ENCODE assay signal across 20 cellular contexts in the genomic region with DNA sequence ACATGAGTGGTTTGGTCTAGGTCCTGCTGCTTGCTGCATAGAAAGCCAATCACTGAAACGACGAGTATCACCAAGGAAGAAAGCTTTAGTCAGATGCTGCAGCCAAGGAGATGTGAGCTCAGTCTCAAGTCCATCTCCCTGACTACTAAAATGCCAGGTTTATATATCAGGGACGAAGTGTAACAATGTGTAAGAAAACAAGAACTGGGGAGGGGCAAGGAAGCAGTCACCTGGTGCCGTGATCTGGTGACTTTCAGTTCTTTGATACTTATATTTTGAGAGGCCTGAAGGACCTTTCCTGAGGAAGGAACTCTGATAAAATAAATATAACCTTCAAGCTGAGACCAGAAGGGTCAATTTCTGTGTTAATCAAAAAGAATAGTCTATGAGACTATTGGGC. TPM values are rescaled to one million over a fixed set of nuclear protein-coding genes. Genes with fewer than 3 reads are reported as not detected.
DNase-seq lines count a peak whose midpoint lies in the region; ATAC-seq and TF ChIP-seq lines count a peak whose summit lies in the region.
"Had no signal": no experiment of that assay in that cellular context is flagged by ENCODE, and none has a peak within 500 bp of the region (broad histone marks: within the 10 kb centered on the region; RNA-seq: fewer than 3 reads in every experiment).

No MANE protein-coding gene starts in this region.

- no peak for ATAC-seq in GM23338
- ATAC-seq in activated T-helper 17 cell treated with anti-CD3 and anti-CD28 coated beads, Interleukin-2, amount 50 U/mL, for 72 hours (replicated peaks) = peak; percentile 35
- ATAC-seq in naive thymus-derived CD8-positive, alpha-beta T cell = peak; percentile 18 to 37
- no peak for ATAC-seq in GM18858 (IDR thresholded peaks at IDR 0.05; ENCODE audit: unreplicated experiment)
- no peak for ATAC-seq in SK-N-SH treated with all-trans-retinoic acid at 6 μM for 48 hours
- ATAC-seq: left cardiac atrium had no signal

- H3K36me3 ChIP-seq in GM23338 (ENCODE audit: insufficient read depth) = no peaks in the 10 kb centered on the region
- H3K36me3 ChIP-seq: neural progenitor cell had no signal

- no peak for TF ChIP-seq CTCF in GM23338 (conservative IDR thresholded peaks at IDR 0.05; ENCODE audit: low read depth in 2 of 2)

- no peak overlapping the region for H3K4me3 Mint-ChIP-seq in activated CD4-positive, alpha-beta T cell treated with anti-CD3 and anti-CD28 coated beads, Interleukin-2, amount 10 ng/mL, durations not matched to agents 7 days and 5 days
- no peak overlapping the region for H3K4me3 Mint-ChIP-seq in GM23338
- H3K4me3 Mint-ChIP-seq in activated T-helper 17 cell treated with anti-CD3 and anti-CD28 coated beads, Interleukin-2, amount 50 U/mL, for 72 hours = peak overlapping the region; percentile 37
- H3K4me3 Mint-ChIP-seq in naive thymus-derived CD8-positive, alpha-beta T cell = peak overlapping the region in 7 of 10 donors; percentile 1 to 75 (median 50)
- H3K4me3 Mint-ChIP-seq: neural progenitor cell had no signal

- H3K4me2 ChIP-seq in GM23338 = no peak overlapping the region
- H3K4me2 ChIP-seq: neural progenitor cell had no signal

- H3K4me1 Mint-ChIP-seq in activated CD4-positive, alpha-beta T cell treated with anti-CD3 and anti-CD28 coated beads, Interleukin-2, amount 10 ng/mL, durations not matched to agents 7 days and 5 days = peaks cover 11% of the 10 kb centered on the region
- peaks cover 2% of the 10 kb centered on the region; the same call in 2 of the 3 replicates for H3K4me1 Mint-ChIP-seq in GM23338
- H3K4me1 Mint-ChIP-seq in activated T-helper 17 cell treated with anti-CD3 and anti-CD28 coated beads, Interleukin-2, amount 50 U/mL, for 72 hours = peaks cover 5% of the 10 kb centered on the region
- H3K4me1 Mint-ChIP-seq in naive thymus-derived CD8-positive, alpha-beta T cell = peaks cover 8 to 21% (median 16%) of the 10 kb centered on the region in 4 donors
- H3K4me1 Mint-ChIP-seq: neural progenitor cell had no signal

- no peaks in the 10 kb centered on the region for H4K20me1 ChIP-seq in GM23338 (replicated peaks; ENCODE audit: insufficient read depth)

- H3K27ac ChIP-seq in GM23338 (ENCODE audit: low read depth) = no peak overlapping the region
- H3K27ac ChIP-seq: neural progenitor cell had no signal

- CTCF ChIA-PET in activated CD4-positive, alpha-beta T cell treated with anti-CD3 and anti-CD28 coated beads, Interleukin-2, amount 10 ng/mL, durations not matched to agents 7 days and 5 days (lab: Charles Lee) = interaction anchor here (0.6 kb wide), 2 partner anchors 17 to 141 kb away, joined by 3 read pairs; no protein-coding TSS in a partner anchor

- H2AFZ ChIP-seq in GM23338 = peak overlapping the region; percentile 96
- H2AFZ ChIP-seq: neural progenitor cell had no signal

- no peak for DNase-seq in activated CD4-positive, alpha-beta T cell treated with anti-CD3 and anti-CD28 coated beads, Interleukin-2, amount 10 ng/mL, durations not matched to agents 7 days and 5 days
- DNase-seq in activated CD4-positive, alpha-beta T cell treated with anti-CD3 and anti-CD28 coated beads, Interleukin-2, amount 50 U/mL, for 4 hours = no peak
- DNase-seq in GM23338 (ENCODE audit: low spot score) (no peak), NCI-H1694 treated with DMSO at 0.1 percent for 48 hours (lab: John Stamatoyannopoulos, UW) (no peak)
- DNase-seq in naive thymus-derived CD8-positive, alpha-beta T cell = no peak
- DNase-seq: activated CD8-positive, alpha-beta memory T cell treated with anti-CD3 and anti-CD28 coated beads for 24 hours; aorta; C1 segment of cervical spinal cord; DMS79; left cardiac atrium; midbrain; MV-4-11; NCI-H1930; NCI-H510A; retina; substantia nigra had no signal

- no peaks in the 10 kb centered on the region for H3K27me3 ChIP-seq in GM23338 (ENCODE audit: insufficient read depth)
- H3K27me3 ChIP-seq: neural progenitor cell had no signal

- H3K36me3 Mint-ChIP-seq in activated CD4-positive, alpha-beta T cell treated with anti-CD3 and anti-CD28 coated beads, Interleukin-2, amount 10 ng/mL, durations not matched to agents 7 days and 5 days (ENCODE audit: low read depth) = peaks cover 4% of the 10 kb centered on the region
- no peaks in the 10 kb centered on the region for H3K36me3 Mint-ChIP-seq in GM23338 (ENCODE audit: low read depth)
- H3K36me3 Mint-ChIP-seq in activated T-helper 17 cell treated with anti-CD3 and anti-CD28 coated beads, Interleukin-2, amount 50 U/mL, for 72 hours (ENCODE audit: low read depth) = no peaks in the 10 kb centered on the region
- no peaks in the 10 kb centered on the region for H3K36me3 Mint-ChIP-seq in naive thymus-derived CD8-positive, alpha-beta T cell
- H3K36me3 Mint-ChIP-seq: neural progenitor cell had no signal

- H3K4me3 ChIP-seq in GM23338 = no peak overlapping the region
- H3K4me3 ChIP-seq: neural progenitor cell had no signal

- peaks cover 5% of the 10 kb centered on the region; the same call in 1 of the 2 replicates for H3K4me1 ChIP-seq in GM23338 (ENCODE audit: insufficient read depth)
- H3K4me1 ChIP-seq: neural progenitor cell had no signal

- peaks cover 4% of the 10 kb centered on the region; the same call in 1 of the 2 replicates for H3K9me2 ChIP-seq in GM23338 (ENCODE audit: insufficient read depth)

- peak overlapping the region; percentile 77 for H3K27ac Mint-ChIP-seq in activated CD4-positive, alpha-beta T cell treated with anti-CD3 and anti-CD28 coated beads, Interleukin-2, amount 10 ng/mL, durations not matched to agents 7 days and 5 days
- no peak overlapping the region for H3K27ac Mint-ChIP-seq in GM23338
- peak overlapping the region; percentile 18 for H3K27ac Mint-ChIP-seq in activated T-helper 17 cell treated with anti-CD3 and anti-CD28 coated beads, Interleukin-2, amount 50 U/mL, for 72 hours
- peak overlapping the region in 9 of 10 donors; percentile 42 to 96 (median 91) for H3K27ac Mint-ChIP-seq in naive thymus-derived CD8-positive, alpha-beta T cell
- H3K27ac Mint-ChIP-seq: neural progenitor cell had no signal

- H3K9me3 Mint-ChIP-seq in activated CD4-positive, alpha-beta T cell treated with anti-CD3 and anti-CD28 coated beads, Interleukin-2, amount 10 ng/mL, durations not matched to agents 7 days and 5 days = no peaks in the 10 kb centered on the region
- H3K9me3 Mint-ChIP-seq in GM23338 = no peaks in the 10 kb centered on the region
- H3K9me3 Mint-ChIP-seq in activated T-helper 17 cell treated with anti-CD3 and anti-CD28 coated beads, Interleukin-2, amount 50 U/mL, for 72 hours = peaks cover 4% of the 10 kb centered on the region
- H3K9me3 Mint-ChIP-seq in naive thymus-derived CD8-positive, alpha-beta T cell = no peaks in the 10 kb centered on the region
- H3K9me3 Mint-ChIP-seq: neural progenitor cell had no signal

- no peaks in the 10 kb centered on the region for H3K27me3 Mint-ChIP-seq in activated CD4-positive, alpha-beta T cell treated with anti-CD3 and anti-CD28 coated beads, Interleukin-2, amount 10 ng/mL, durations not matched to agents 7 days and 5 days
- H3K27me3 Mint-ChIP-seq in GM23338 (ENCODE audit: insufficient read depth, low read depth, poor library complexity) = peaks cover 4% of the 10 kb centered on the region
- peaks cover 3% of the 10 kb centered on the region for H3K27me3 Mint-ChIP-seq in activated T-helper 17 cell treated with anti-CD3 and anti-CD28 coated beads, Interleukin-2, amount 50 U/mL, for 72 hours
- H3K27me3 Mint-ChIP-seq in naive thymus-derived CD8-positive, alpha-beta T cell = peaks cover 0 to 8% (median 0%) of the 10 kb centered on the region in 5 donors

- POLR2A ChIA-PET in activated CD4-positive, alpha-beta T cell treated with anti-CD3 and anti-CD28 coated beads, Interleukin-2, amount 10 ng/mL, durations not matched to agents 7 days and 5 days (lab: Charles Lee) = no interaction called here
- POLR2A ChIA-PET in naive thymus-derived CD8-positive, alpha-beta T cell (lab: Charles Lee) = interaction anchor here (1.0 to 2.8 kb wide), 4 partner anchors 19 to 49 kb away, joined by 3 to 8 read pairs (median 4); partner anchors contain the start of genes GPAT3, HELQ and MRPS18C

- no peaks in the 10 kb centered on the region for H3K79me2 ChIP-seq in GM23338 (replicated peaks; ENCODE audit: insufficient read depth)

- H3F3A ChIP-seq in GM23338 (replicated peaks; ENCODE audit: low read depth) = no peaks in the 10 kb centered on the region

RNA-seq across cellular contexts. Expression of gene ABRAXAS1, which starts 19.6 kb away (rescaled TPM):
- 10 to 100 TPM; 17.3 to 18.7 TPM for total RNA-seq in activated CD4-positive, alpha-beta T cell treated with anti-CD3 and anti-CD28 coated beads, Interleukin-2, amount 10 ng/mL, durations not matched to agents 7 days and 5 days
- 25.2 and 26.8 TPM in 2 replicates for total RNA-seq in GM23338 (2014; rRNA removed; shearing (Covaris generic))
- polyA plus RNA-seq in GM23338 (2016; fragmentation: Nextera tagmentation; extraction: Ambion mirVana) = 5.7 and 8.0 TPM in 2 replicates
- 10 to 100 TPM; 12.4 to 16.1 TPM for total RNA-seq in activated T-helper 17 cell treated with anti-CD3 and anti-CD28 coated beads, Interleukin-2, amount 50 U/mL, for 72 hours
- total RNA-seq in naive thymus-derived CD8-positive, alpha-beta T cell = 10 to 100 TPM; 45.3 to 47.8 TPM
- 10 to 100 TPM; 13.8 to 15.3 (median 14.0) TPM for polyA plus RNA-seq in naive thymus-derived CD8-positive, alpha-beta T cell

RNA-seq across cellular contexts. Expression of gene GPAT3, which starts 31.4 kb away (rescaled TPM):
- 1 to 10 TPM; 4.1 to 4.2 TPM for total RNA-seq in activated CD4-positive, alpha-beta T cell treated with anti-CD3 and anti-CD28 coated beads, Interleukin-2, amount 10 ng/mL, durations not matched to agents 7 days and 5 days
- 2.0 and 5.7 TPM in 2 replicates for total RNA-seq in GM23338 (2014; rRNA removed; shearing (Covaris generic))
- polyA plus RNA-seq in GM23338 (2016; fragmentation: Nextera tagmentation; extraction: Ambion mirVana) = 0.77 and 1.2 TPM in 2 replicates
- 1 to 10 TPM; 5.6 to 8.8 TPM for total RNA-seq in activated T-helper 17 cell treated with anti-CD3 and anti-CD28 coated beads, Interleukin-2, amount 50 U/mL, for 72 hours
- 1 to 10 TPM; 4.2 to 6.1 TPM for total RNA-seq in naive thymus-derived CD8-positive, alpha-beta T cell
- 1 to 10 TPM; 1.6 to 3.2 (median 1.6) TPM for polyA plus RNA-seq in naive thymus-derived CD8-positive, alpha-beta T cell

RNA-seq across cellular contexts. Expression of gene MRPS18C, which starts 48.7 kb away (rescaled TPM):
- total RNA-seq in activated CD4-positive, alpha-beta T cell treated with anti-CD3 and anti-CD28 coated beads, Interleukin-2, amount 10 ng/mL, durations not matched to agents 7 days and 5 days = 10 to 100 TPM; 61.0 to 70.1 TPM
- 26.8 and 40.6 TPM in 2 replicates for total RNA-seq in GM23338 (2014; rRNA removed; shearing (Covaris generic))
- polyA plus RNA-seq in GM23338 (2016; fragmentation: Nextera tagmentation; extraction: Ambion mirVana) = 172 and 197 TPM in 2 replicates
- 10 to 100 TPM; 53.1 to 70.8 TPM for total RNA-seq in activated T-helper 17 cell treated with anti-CD3 and anti-CD28 coated beads, Interleukin-2, amount 50 U/mL, for 72 hours
- total RNA-seq in naive thymus-derived CD8-positive, alpha-beta T cell = 10 to 100 TPM; 52.9 to 66.1 TPM
- polyA plus RNA-seq in naive thymus-derived CD8-positive, alpha-beta T cell = 10 to 100 TPM; 45.4 to 64.6 (median 50.5) TPM

RNA-seq across cellular contexts. Expression of gene HELQ, which starts 48.9 kb away (rescaled TPM):
- total RNA-seq in activated CD4-positive, alpha-beta T cell treated with anti-CD3 and anti-CD28 coated beads, Interleukin-2, amount 10 ng/mL, durations not matched to agents 7 days and 5 days = 10 to 100 TPM; 14.0 to 16.2 TPM
- total RNA-seq in GM23338 (2014; rRNA removed; shearing (Covaris generic)) = 6.8 and 8.1 TPM in 2 replicates
- polyA plus RNA-seq in GM23338 (2016; fragmentation: Nextera tagmentation; extraction: Ambion mirVana) = 4.3 and 6.8 TPM in 2 replicates
- total RNA-seq in activated T-helper 17 cell treated with anti-CD3 and anti-CD28 coated beads, Interleukin-2, amount 50 U/mL, for 72 hours = 10 to 100 TPM; 11.4 to 15.1 TPM
- 10 to 100 TPM; 50.1 to 50.2 TPM for total RNA-seq in naive thymus-derived CD8-positive, alpha-beta T cell
- 10 to 100 TPM; 16.7 to 27.5 (median 19.9) TPM for polyA plus RNA-seq in naive thymus-derived CD8-positive, alpha-beta T cell

Comparison
In these comparisons a context has a peak if more than half of its experiments do, and no peak if none do; other contexts are left out.
1. H3K4me3 Mint-ChIP-seq: peak in activated T-helper 17 cell treated with anti-CD3 and anti-CD28 coated beads, Interleukin-2, amount 50 U/mL, for 72 hours (single experiment) and naive thymus-derived CD8-positive, alpha-beta T cell (7 of 10); none in activated CD4-positive, alpha-beta T cell treated with anti-CD3 and anti-CD28 coated beads, Interleukin-2, amount 10 ng/mL, durations not matched to agents 7 days and 5 days (single experiment) and GM23338 (single experiment).
2. ATAC-seq: peak in activated T-helper 17 cell treated with anti-CD3 and anti-CD28 coated beads, Interleukin-2, amount 50 U/mL, for 72 hours (single experiment) and naive thymus-derived CD8-positive, alpha-beta T cell (2 of 2); none in GM23338 (single experiment), GM18858 (single experiment) and SK-N-SH treated with all-trans-retinoic acid at 6 μM for 48 hours (single experiment).